ENCODE assay signal across 37 cellular contexts in the genomic region with DNA sequence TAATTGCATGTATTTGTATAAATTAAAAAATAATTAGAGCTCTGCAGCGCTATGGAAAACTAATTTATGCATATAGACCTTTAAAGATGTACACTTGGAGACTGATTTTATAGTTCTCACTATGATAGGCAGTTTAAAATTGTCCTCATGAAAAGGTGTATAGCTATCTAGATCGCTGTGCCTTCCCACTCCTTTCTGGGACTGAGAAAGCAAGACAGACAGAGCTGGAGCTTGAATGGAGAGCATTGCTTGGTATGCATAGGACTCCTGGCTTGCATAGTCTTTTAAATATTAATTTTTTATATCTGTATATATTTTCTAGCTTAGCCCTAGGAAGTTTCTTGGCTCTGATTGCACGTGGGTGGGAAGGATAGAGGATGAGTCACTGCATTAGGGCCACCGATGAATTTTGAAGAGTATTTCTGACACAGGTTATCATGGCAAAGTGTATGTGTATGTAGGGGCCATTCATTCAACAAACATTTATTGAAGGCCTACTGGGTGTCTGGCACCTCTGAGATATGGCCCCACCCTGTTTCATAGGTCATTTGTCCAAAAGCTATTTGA.
DNase-seq lines count a peak whose midpoint lies in the region; ATAC-seq, FAIRE-seq and TF ChIP-seq lines count a peak whose summit lies in the region.
"Had no signal": no experiment of that assay in that cellular context is flagged by ENCODE, and none has a peak within 500 bp of the region (broad histone marks: within the 10 kb centered on the region; RNA-seq: fewer than 3 reads in every experiment).

No MANE protein-coding gene starts in this region.

- H3K27me3 ChIP-seq in breast epithelium (no peaks in the 10 kb centered on the region), astrocyte (ENCODE audit: insufficient read depth, low read length) (peaks cover 14% of the 10 kb centered on the region)
- H3K27me3 ChIP-seq: colonic mucosa, pancreas, upper lobe of left lung had no signal

- peaks cover 5% of the 10 kb centered on the region for H3K4me1 Mint-ChIP-seq in MCF 10A (ENCODE audit: insufficient read depth, unreplicated experiment)
- no peaks in the 10 kb centered on the region for H3K4me1 Mint-ChIP-seq in astrocyte (ENCODE audit: low read depth, unreplicated experiment)
- no peaks in the 10 kb centered on the region for H3K4me1 Mint-ChIP-seq in activated T-helper 1 cell treated with anti-CD3 and anti-CD28 coated beads, Interleukin-12 subunit alpha, Interleukin-12 subunit beta, Interleukin-2, Interleukin-4 antibody, amounts not matched to agents 30 ng/mL and 10 ng/mL and 1 ng/mL, durations not matched to agents 14 hours and 24 hours and 36 hours (ENCODE audit: low read depth)
- H3K4me1 Mint-ChIP-seq in effector memory CD8-positive, alpha-beta T cell (ENCODE audit: low read depth in 2 of 2), result no peaks in the 10 kb centered on the region
- H3K4me1 Mint-ChIP-seq: activated CD4-positive, alpha-beta T cell treated with anti-CD3 and anti-CD28 coated beads for 36 hours; activated T-helper 17 cell treated with anti-CD3 and anti-CD28 coated beads, Interleukin-2, amount 50 U/mL, for 72 hours; IgD-negative memory B cell; immature natural killer cell had no signal

- H3K9me3 ChIP-seq in breast epithelium (no peaks in the 10 kb centered on the region), astrocyte (ENCODE audit: insufficient read depth, low read depth, low read length) (no peaks in the 10 kb centered on the region)
- H3K9me3 ChIP-seq: colonic mucosa, pancreas, suprapubic skin, upper lobe of left lung had no signal

- no peak overlapping the region for H3K9ac ChIP-seq in astrocyte (ENCODE audit: low read length)

- no peak for TF ChIP-seq CTCF in MCF 10A (IDR thresholded peaks at IDR 0.05; ENCODE audit: unreplicated experiment)
- no peak for TF ChIP-seq CTCF in breast epithelium (IDR thresholded peaks at IDR 0.05)
- no peak for TF ChIP-seq CTCF in astrocyte (IDR thresholded peaks at IDR 0.05; ENCODE audit: insufficient read depth, low read depth, low read length)
- TF ChIP-seq CTCF in fibroblast of pulmonary artery (IDR thresholded peaks at IDR 0.05; ENCODE audit: low read length, missing control alignments), result no peak

- no peak overlapping the region for H3K4me3 ChIP-seq in breast epithelium
- no peak overlapping the region for H3K4me3 ChIP-seq in astrocyte (ENCODE audit: insufficient read depth, low read depth, low read length)
- H3K4me3 ChIP-seq in fibroblast of pulmonary artery (replicated peaks; ENCODE audit: low read depth, low read length), result no peak overlapping the region
- H3K4me3 ChIP-seq: colonic mucosa, pancreas, smooth muscle cell, suprapubic skin, upper lobe of left lung had no signal

- no peak for TF ChIP-seq POLR2A in breast epithelium (IDR thresholded peaks at IDR 0.05)

- H3K79me2 ChIP-seq in astrocyte (ENCODE audit: insufficient read depth, low read length), result no peaks in the 10 kb centered on the region

- BruUV-seq in MCF 10A (replicated peaks; lab: Mats Ljungman, UMichigan), result no TSS peak

- no peak for FAIRE-seq in astrocyte (lab: Jason Lieb, UNC)
- FAIRE-seq: pancreas had no signal

- no peaks in the 10 kb centered on the region for H3K4me1 ChIP-seq in breast epithelium
- H3K4me1 ChIP-seq in astrocyte (ENCODE audit: insufficient read depth, low read length), result no peaks in the 10 kb centered on the region
- H3K4me1 ChIP-seq: colonic mucosa, pancreas, suprapubic skin, upper lobe of left lung had no signal

- H4K20me1 ChIP-seq in astrocyte (ENCODE audit: insufficient read depth, low read length), result no peaks in the 10 kb centered on the region

- no peak overlapping the region for H3K4me2 ChIP-seq in astrocyte (ENCODE audit: low read length)
- H3K4me2 ChIP-seq: smooth muscle cell had no signal

- POLR2A ChIA-PET in MCF 10A (lab: Yijun Ruan, JAX), result no interaction called here

- intact Hi-C loops in MCF 10A (cut with micrococcal nuclease) (no loop called here), breast epithelium (cut with DNase I; ENCODE audit: low total_unique reads) (no loop called here)
- intact Hi-C loops in activated T-helper 1 cell treated with anti-CD3 and anti-CD28 coated beads, Interleukin-12 subunit alpha, Interleukin-12 subunit beta, Interleukin-2, Interleukin-4 antibody, amounts not matched to agents 30 ng/mL and 10 ng/mL and 1 ng/mL, durations not matched to agents 14 hours and 24 hours and 36 hours (cut with micrococcal nuclease), result no loop called here

- H3K9me3 Mint-ChIP-seq in MCF 10A (ENCODE audit: unreplicated experiment), result no peaks in the 10 kb centered on the region
- H3K9me3 Mint-ChIP-seq in astrocyte (ENCODE audit: unreplicated experiment), result no peaks in the 10 kb centered on the region
- H3K9me3 Mint-ChIP-seq in activated T-helper 1 cell treated with anti-CD3 and anti-CD28 coated beads, Interleukin-12 subunit alpha, Interleukin-12 subunit beta, Interleukin-2, Interleukin-4 antibody, amounts not matched to agents 30 ng/mL and 10 ng/mL and 1 ng/mL, durations not matched to agents 14 hours and 24 hours and 36 hours, result no peaks in the 10 kb centered on the region
- no peaks in the 10 kb centered on the region for H3K9me3 Mint-ChIP-seq in effector memory CD8-positive, alpha-beta T cell
- H3K9me3 Mint-ChIP-seq: activated T-helper 17 cell treated with anti-CD3 and anti-CD28 coated beads, Interleukin-2, amount 50 U/mL, for 72 hours; HFFc6; IgD-negative memory B cell; immature natural killer cell had no signal

- H3K27ac ChIP-seq in breast epithelium (no peak overlapping the region), astrocyte (ENCODE audit: low read depth, low read length) (no peak overlapping the region)
- H3K27ac ChIP-seq: 22Rv1, colonic mucosa, pancreas, suprapubic skin, upper lobe of left lung, VCaP had no signal

- H3K27me3 Mint-ChIP-seq in MCF 10A (ENCODE audit: insufficient read depth, unreplicated experiment), result peaks cover 61% of the 10 kb centered on the region
- H3K27me3 Mint-ChIP-seq in astrocyte (ENCODE audit: low read depth, unreplicated experiment), result peaks cover 14% of the 10 kb centered on the region
- H3K27me3 Mint-ChIP-seq in activated T-helper 1 cell treated with anti-CD3 and anti-CD28 coated beads, Interleukin-12 subunit alpha, Interleukin-12 subunit beta, Interleukin-2, Interleukin-4 antibody, amounts not matched to agents 30 ng/mL and 10 ng/mL and 1 ng/mL, durations not matched to agents 14 hours and 24 hours and 36 hours (ENCODE audit: insufficient read depth), result peaks cover 11% of the 10 kb centered on the region
- no peaks in the 10 kb centered on the region for H3K27me3 Mint-ChIP-seq in effector memory CD8-positive, alpha-beta T cell
- H3K27me3 Mint-ChIP-seq: activated CD4-positive, alpha-beta T cell treated with anti-CD3 and anti-CD28 coated beads for 36 hours; activated T-helper 17 cell treated with anti-CD3 and anti-CD28 coated beads, Interleukin-2, amount 50 U/mL, for 72 hours; IgD-negative memory B cell had no signal

- no peaks in the 10 kb centered on the region for H3K36me3 Mint-ChIP-seq in MCF 10A (ENCODE audit: insufficient read depth, unreplicated experiment)
- H3K36me3 Mint-ChIP-seq in astrocyte (ENCODE audit: low read depth, unreplicated experiment), result no peaks in the 10 kb centered on the region
- no peaks in the 10 kb centered on the region for H3K36me3 Mint-ChIP-seq in activated T-helper 1 cell treated with anti-CD3 and anti-CD28 coated beads, Interleukin-12 subunit alpha, Interleukin-12 subunit beta, Interleukin-2, Interleukin-4 antibody, amounts not matched to agents 30 ng/mL and 10 ng/mL and 1 ng/mL, durations not matched to agents 14 hours and 24 hours and 36 hours (ENCODE audit: low read depth)
- H3K36me3 Mint-ChIP-seq in effector memory CD8-positive, alpha-beta T cell (ENCODE audit: insufficient read depth), result no peaks in the 10 kb centered on the region
- H3K36me3 Mint-ChIP-seq: IgD-negative memory B cell, immature natural killer cell had no signal

- no peak overlapping the region for H2AFZ ChIP-seq in astrocyte (ENCODE audit: low read depth, low read length)

- H3K27ac Mint-ChIP-seq in MCF 10A (ENCODE audit: low read depth, unreplicated experiment) (no peak overlapping the region), astrocyte (ENCODE audit: unreplicated experiment) (no peak overlapping the region)
- H3K27ac Mint-ChIP-seq in activated T-helper 1 cell treated with anti-CD3 and anti-CD28 coated beads, Interleukin-12 subunit alpha, Interleukin-12 subunit beta, Interleukin-2, Interleukin-4 antibody, amounts not matched to agents 30 ng/mL and 10 ng/mL and 1 ng/mL, durations not matched to agents 14 hours and 24 hours and 36 hours, result no peak overlapping the region
- H3K27ac Mint-ChIP-seq in effector memory CD8-positive, alpha-beta T cell, result no peak overlapping the region
- H3K27ac Mint-ChIP-seq: activated CD4-positive, alpha-beta T cell treated with anti-CD3 and anti-CD28 coated beads for 36 hours; activated CD8-positive, alpha-beta T cell treated with anti-CD3 and anti-CD28 coated beads, Interleukin-2, amount 10 ng/mL, durations not matched to agents 7 days and 5 days; activated T-helper 17 cell treated with anti-CD3 and anti-CD28 coated beads, Interleukin-2, amount 50 U/mL, for 72 hours; HFFc6; IgD-negative memory B cell; immature natural killer cell had no signal

- H3K4me3 Mint-ChIP-seq in MCF 10A (ENCODE audit: unreplicated experiment) (no peak overlapping the region), astrocyte (ENCODE audit: unreplicated experiment) (no peak overlapping the region)
- no peak overlapping the region for H3K4me3 Mint-ChIP-seq in activated T-helper 1 cell treated with anti-CD3 and anti-CD28 coated beads, Interleukin-12 subunit alpha, Interleukin-12 subunit beta, Interleukin-2, Interleukin-4 antibody, amounts not matched to agents 30 ng/mL and 10 ng/mL and 1 ng/mL, durations not matched to agents 14 hours and 24 hours and 36 hours
- no peak overlapping the region for H3K4me3 Mint-ChIP-seq in effector memory CD8-positive, alpha-beta T cell
- H3K4me3 Mint-ChIP-seq: activated CD4-positive, alpha-beta T cell treated with anti-CD3 and anti-CD28 coated beads for 36 hours; activated CD8-positive, alpha-beta T cell treated with anti-CD3 and anti-CD28 coated beads, Interleukin-2, amount 10 ng/mL, durations not matched to agents 7 days and 5 days; activated T-helper 17 cell treated with anti-CD3 and anti-CD28 coated beads, Interleukin-2, amount 50 U/mL, for 72 hours; HFFc6; IgD-negative memory B cell; immature natural killer cell had no signal

- H3K36me3 ChIP-seq in breast epithelium, result no peaks in the 10 kb centered on the region
- H3K36me3 ChIP-seq in astrocyte (ENCODE audit: insufficient read depth, low read length), result no peaks in the 10 kb centered on the region
- H3K36me3 ChIP-seq: colonic mucosa, pancreas, suprapubic skin, upper lobe of left lung had no signal

- DNase-seq in MCF 10A (ENCODE audit: unreplicated experiment) (peak; percentile 57), breast epithelium (ENCODE audit: low spot score in 2 of 2) (no peak), astrocyte (ENCODE audit: low read depth) (peak; percentile 29), fibroblast of pulmonary artery (ENCODE audit: low read depth) (peak; percentile 26), germinal center (ENCODE audit: low spot score) (no peak), hippocampal formation (lab: John Stamatoyannopoulos, UW) (no peak)
- no peak for DNase-seq in activated T-helper 1 cell treated with anti-CD3 and anti-CD28 coated beads, Interleukin-12 subunit alpha, Interleukin-12 subunit beta, Interleukin-2, Interleukin-4 antibody, amounts not matched to agents 30 ng/mL and 10 ng/mL and 1 ng/mL, durations not matched to agents 14 hours and 24 hours and 36 hours (ENCODE audit: low spot score)
- DNase-seq in effector memory CD8-positive, alpha-beta T cell, result no peak
- DNase-seq: activated CD4-positive, alpha-beta T cell treated with anti-CD3 and anti-CD28 coated beads for 36 hours; activated CD8-positive, alpha-beta T cell treated with anti-CD3 and anti-CD28 coated beads, Interleukin-2, amount 10 ng/mL, durations not matched to agents 7 days and 5 days; activated naive CD4-positive, alpha-beta T cell treated with anti-CD3 and anti-CD28 coated beads, Interleukin-2, amount 50 U/mL, for 16 hours; amniotic stem cell; Calu3; colonic mucosa; DMS79 treated with DMSO at 0.1 percent for 48 hours; effector memory CD4-positive, alpha-beta T cell; GF-D8; HFFc6; immature natural killer cell; left colon; NCI-H1092; NCI-H187; NCI-H2171; NCI-H510A treated with DMSO at 0.1 percent for 48 hours; pancreas; retina; Right ventricle myocardium superior; stimulated activated naive CD4-positive, alpha-beta T cell; T-helper 9 cell; upper lobe of left lung had no signal

- ATAC-seq in effector memory CD8-positive, alpha-beta T cell (replicated peaks), result no peak
- ATAC-seq: activated CD4-positive, alpha-beta T cell treated with anti-CD3 and anti-CD28 coated beads for 36 hours; activated CD8-positive, alpha-beta T cell treated with anti-CD3 and anti-CD28 coated beads, Interleukin-2, amount 10 ng/mL, durations not matched to agents 7 days and 5 days; activated T-helper 17 cell treated with anti-CD3 and anti-CD28 coated beads, Interleukin-2, amount 50 U/mL, for 72 hours; esophagus mucosa; left colon; pancreas had no signal

- CTCF ChIA-PET in MCF 10A (lab: Yijun Ruan, JAX), result interaction anchor here (0.5 to 0.8 kb wide), 4 partner anchors 23 to 1345 kb away, joined by 3 read pairs; no protein-coding TSS in a partner anchor

Comparison
In these comparisons a context has a peak if more than half of its experiments do, and no peak if none do; other contexts are left out.
1. DNase-seq: peak in MCF 10A (single experiment), astrocyte (single experiment) and fibroblast of pulmonary artery (single experiment); none in breast epithelium (0 of 2), activated T-helper 1 cell treated with anti-CD3 and anti-CD28 coated beads, Interleukin-12 subunit alpha, Interleukin-12 subunit beta, Interleukin-2, Interleukin-4 antibody, amounts not matched to agents 30 ng/mL and 10 ng/mL and 1 ng/mL, durations not matched to agents 14 hours and 24 hours and 36 hours (single experiment), effector memory CD8-positive, alpha-beta T cell (0 of 3), germinal center (single experiment) and hippocampal formation (0 of 2).